8 cellular contexts compared by ENCODE assay signal in genomic region chr1:26111530-26112406, GRCh38. TPM values are rescaled to one million over a fixed set of nuclear protein-coding genes. Genes with fewer than 3 reads are reported as not detected.
DNase-seq lines count a peak whose midpoint lies in the region; ATAC-seq and TF ChIP-seq lines count a peak whose summit lies in the region.

PDIK1L (plus strand) TSS chr1:26111824; CDS start chr1:26114309, 2,485 bp downstream.

- H3K9me3 ChIP-seq in PC-9 (ENCODE audit: insufficient read depth, low read depth) = no peaks in the 10 kb centered on the region
- H3K9me3 ChIP-seq in mucosa of stomach (ENCODE audit: control insufficient read depth, low read length) = no peaks in the 10 kb centered on the region

- peak within 1 kb of the TSS; percentile 58 for H3K27ac ChIP-seq in PC-9

- no TSS peak for BruUV-seq in PC-9 (replicated peaks; lab: Mats Ljungman, UMichigan)

- CTCF ChIA-PET in PC-9 (lab: Charles Lee) = no interaction called here

- H4K20me1 ChIP-seq in PC-9 (ENCODE audit: insufficient read depth) = no peaks in the 10 kb centered on the region

- peak within 1 kb of the TSS; percentile 100 for H2AFZ ChIP-seq in PC-9

- H3K4me2 ChIP-seq in PC-9 = peak within 1 kb of the TSS; percentile 97

- in situ Hi-C loops in KBM-7 (cut with MboI; ENCODE audit: low pct_unique_long_range_greater_than_20kb, low sequenced_read_pairs) = no loop called here

- no peaks in the 10 kb centered on the region; the same call in 1 of the 2 replicates for H3K36me3 ChIP-seq in PC-9 (ENCODE audit: low read depth)
- no peaks in the 10 kb centered on the region for H3K36me3 ChIP-seq in mucosa of stomach (ENCODE audit: control insufficient read depth, insufficient read depth, low read length)

- intact Hi-C loops in PC-9 (cut with micrococcal nuclease; ENCODE audit: unreplicated experiment) = loop anchor here (1.0 to 5.0 kb wide), 2 partner anchors 15 to 166 kb away; no protein-coding TSS in a partner anchor

- H3K4me1 ChIP-seq in PC-9 (replicated peaks; ENCODE audit: insufficient read depth) (peaks cover 24% of the 10 kb centered on the region), mucosa of stomach (ENCODE audit: control insufficient read depth, insufficient read depth, low read length) (peaks cover 16% of the 10 kb centered on the region)

- no peaks in the 10 kb centered on the region for H3K9me2 ChIP-seq in PC-9 (ENCODE audit: insufficient read depth)

- H3K9ac ChIP-seq in mucosa of stomach (ENCODE audit: low read length) = peak within 1 kb of the TSS; percentile 89

- POLR2A ChIA-PET in PC-9 (lab: Charles Lee; ENCODE audit: unreplicated experiment) = interaction anchor here (0.6 to 0.7 kb wide), 3 partner anchors 76 to 374 kb away, joined by 3 to 18 read pairs (median 7); no protein-coding TSS in a partner anchor

- H3F3A ChIP-seq in PC-9 (ENCODE audit: insufficient read depth, low read depth) = peaks cover 17% of the 10 kb centered on the region; the same call in 1 of the 2 replicates

- peak; percentile 62 for ATAC-seq in GM21717 (IDR thresholded peaks at IDR 0.05; ENCODE audit: unreplicated experiment)

- peaks cover 27% of the 10 kb centered on the region for H3K79me2 ChIP-seq in PC-9 (ENCODE audit: low read depth)

- H3K27me3 ChIP-seq in PC-9 (ENCODE audit: insufficient read depth, low read depth) (no peaks in the 10 kb centered on the region), mucosa of stomach (ENCODE audit: control insufficient read depth, insufficient read depth, low read length) (no peaks in the 10 kb centered on the region)

- TF ChIP-seq CTCF in PC-9 (conservative IDR thresholded peaks at IDR 0.05) (no peak), epithelial cell of proximal tubule (conservative IDR thresholded peaks at IDR 0.05; ENCODE audit: low read depth, low read length) (no peak)

- peak within 1 kb of the TSS; percentile 80 for H3K4me3 ChIP-seq in PC-9
- peak within 1 kb of the TSS; percentile 94 for H3K4me3 ChIP-seq in epithelial cell of proximal tubule (ENCODE audit: low read depth, low read length)
- H3K4me3 ChIP-seq in mucosa of stomach (ENCODE audit: low read length) = peak within 1 kb of the TSS; percentile 80

- DNase-seq in DMS114 treated with DMSO at 0.1 percent for 48 hours (lab: John Stamatoyannopoulos, UW; ENCODE audit: unreplicated experiment) = peak; percentile 79
- DNase-seq in KBM-7 = peak; percentile 96
- peak; percentile 81 to 92 for DNase-seq in PC-9
- peak; percentile 96 for DNase-seq in activated T-cell treated with anti-CD3 and anti-CD28 coated beads for 48 hours (ENCODE audit: low read depth)
- peak; percentile 59 for DNase-seq in epithelial cell of proximal tubule (ENCODE audit: low read depth)
- peak; percentile 79 to 86 for DNase-seq in stimulated activated CD8-positive, alpha-beta memory T cell treated with anti-CD3 and anti-CD28 coated beads, Interleukin-4, amount 100 ng/mL, for 4 hours (ENCODE audit: low read depth in 2 of 2, low spot score in 1 of 2)

RNA-seq across cellular contexts. Expression of gene PDIK1L, which starts in this region (rescaled TPM):
- total RNA-seq in PC-9 (2021) = 7.6 and 8.4 TPM in 2 replicates
- 3.0 and 12.3 TPM in 2 replicates for total RNA-seq in epithelial cell of proximal tubule

Comparison
In these comparisons a context has a peak if more than half of its experiments do, and no peak if none do; other contexts are left out.
1. Peak in every context shown above with its lines: DNase-seq, ATAC-seq, H3K4me3 ChIP-seq and H3K27ac ChIP-seq.